13 cellular contexts compared by ENCODE assay signal in genomic region chr14:33777651-33778050, GRCh38.
"Had no signal": no experiment of that assay in that cellular context is flagged by ENCODE, and none has a peak within 500 bp of the region (broad histone marks: within the 10 kb centered on the region; RNA-seq: fewer than 3 reads in every experiment).

No MANE protein-coding gene starts in this region.

- DNase-seq: activated CD4-positive, alpha-beta T cell treated with anti-CD3 and anti-CD28 coated beads, Interleukin-2, amount 10 ng/mL, durations not matched to agents 7 days and 5 days; activated naive CD4-positive, alpha-beta T cell treated with anti-CD3 and anti-CD28 coated beads, Interleukin-2, amount 50 U/mL, for 16 hours; cerebellar nuclear complex; immature natural killer cell; left cardiac atrium; lower lobe of right lung; naive B cell; T1000 had no signal

- H3K36me3 Mint-ChIP-seq: immature natural killer cell, naive B cell, WTC11 had no signal

- H3K4me1 ChIP-seq: lower lobe of right lung, right atrium auricular region had no signal

- H3K27me3 Mint-ChIP-seq: activated CD4-positive, alpha-beta T cell treated with anti-CD3 and anti-CD28 coated beads, Interleukin-2, amount 10 ng/mL, durations not matched to agents 7 days and 5 days; brain had no signal

- H3K36me3 ChIP-seq: lower lobe of right lung, neutrophil, right atrium auricular region had no signal

- H3K4me3 Mint-ChIP-seq: activated CD4-positive, alpha-beta T cell treated with anti-CD3 and anti-CD28 coated beads, Interleukin-2, amount 10 ng/mL, durations not matched to agents 7 days and 5 days; immature natural killer cell; naive B cell; WTC11 had no signal

- H3K27ac Mint-ChIP-seq: activated CD4-positive, alpha-beta T cell treated with anti-CD3 and anti-CD28 coated beads, Interleukin-2, amount 10 ng/mL, durations not matched to agents 7 days and 5 days; immature natural killer cell; naive B cell; WTC11 had no signal

- H3K4me1 Mint-ChIP-seq: activated CD4-positive, alpha-beta T cell treated with anti-CD3 and anti-CD28 coated beads, Interleukin-2, amount 10 ng/mL, durations not matched to agents 7 days and 5 days; immature natural killer cell had no signal

- H3K4me3 ChIP-seq: lower lobe of right lung, right atrium auricular region, skin epidermis had no signal

- H3K9me3 ChIP-seq: lower lobe of right lung, neutrophil, right atrium auricular region had no signal

- H3K27ac ChIP-seq: lower lobe of right lung, neutrophil, right atrium auricular region, skin epidermis had no signal

- H3K27me3 ChIP-seq: neutrophil, right atrium auricular region had no signal

- H3K9me3 Mint-ChIP-seq: activated CD4-positive, alpha-beta T cell treated with anti-CD3 and anti-CD28 coated beads, Interleukin-2, amount 10 ng/mL, durations not matched to agents 7 days and 5 days; brain; naive B cell; WTC11 had no signal
